Comparison of ENCODE assay signal across 20 cellular contexts in the genomic region with DNA sequence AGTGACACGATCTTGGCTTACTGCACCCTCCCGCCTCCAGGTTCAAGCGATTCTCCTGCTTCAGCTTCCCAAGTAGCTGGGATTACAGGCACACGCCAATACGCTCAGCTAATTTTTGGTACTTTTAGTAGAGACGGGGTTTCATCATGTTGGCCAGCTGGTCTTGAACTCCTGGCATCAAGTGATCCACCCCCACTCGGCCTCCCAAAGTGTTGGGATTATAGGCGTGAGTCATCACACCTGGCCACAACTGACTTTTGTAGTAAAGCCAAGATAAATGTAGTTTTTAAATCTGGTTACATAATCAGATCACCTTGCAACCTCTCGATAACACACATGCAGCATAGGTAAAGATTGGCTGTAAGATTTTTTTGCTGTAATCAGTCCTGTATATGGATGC.
DNase-seq lines count a peak whose midpoint lies in the region; FAIRE-seq and TF ChIP-seq lines count a peak whose summit lies in the region.
"Had no signal": no experiment of that assay in that cellular context is flagged by ENCODE, and none has a peak within 500 bp of the region (broad histone marks: within the 10 kb centered on the region; RNA-seq: fewer than 3 reads in every experiment).

No MANE protein-coding gene starts in this region.

- FAIRE-seq in bronchial epithelial cell (lab: Jason Lieb, UNC) = no peak
- FAIRE-seq: GM12892, H1 had no signal

- H3K36me3 ChIP-seq in bronchial epithelial cell (ENCODE audit: control insufficient read depth, insufficient read depth, low read length) (no peaks in the 10 kb centered on the region), stomach (no peaks in the 10 kb centered on the region)
- H3K36me3 ChIP-seq: BLaER1, HAP-1 had no signal

- no peaks in the 10 kb centered on the region for H3K9me3 ChIP-seq in stomach
- H3K9me3 ChIP-seq: BLaER1, HAP-1 had no signal

- H3K27ac ChIP-seq in stomach = no peak overlapping the region
- H3K27ac ChIP-seq: BLaER1 had no signal

- TF ChIP-seq CTCF in bronchial epithelial cell (IDR thresholded peaks at IDR 0.05; ENCODE audit: insufficient read depth, low read length, severe bottlenecking) = no peak
- no peak for TF ChIP-seq CTCF in stomach (IDR thresholded peaks at IDR 0.05)

- peaks cover 0 to 8% (median 0%) of the 10 kb centered on the region in 4 donors for H3K4me1 ChIP-seq in stomach
- H3K4me1 ChIP-seq: BLaER1, HAP-1 had no signal

- no peak for TF ChIP-seq EP300 in stomach (IDR thresholded peaks at IDR 0.05)

- H3K4me3 ChIP-seq in bronchial epithelial cell (ENCODE audit: low read depth, low read length) = no peak overlapping the region
- H3K4me3 ChIP-seq in stomach = no peak overlapping the region
- H3K4me3 ChIP-seq: BLaER1, HAP-1 had no signal

- peak; percentile 34 for DNase-seq in NCI-H82 (lab: John Stamatoyannopoulos, UW)
- DNase-seq in NCI-H82 treated with DMSO at 0.1 percent for 48 hours (lab: John Stamatoyannopoulos, UW; ENCODE audit: unreplicated experiment) = no peak
- peak; percentile 13 for DNase-seq in M059J (ENCODE audit: low read depth)
- peak; percentile 13 for DNase-seq in bronchial epithelial cell (ENCODE audit: low read depth)
- DNase-seq in stomach = peak; percentile 46
- no peak for DNase-seq in T1000 (lab: John Stamatoyannopoulos, UW)
- DNase-seq in NCI-H1417 treated with DMSO at 0.1 percent for 48 hours (lab: John Stamatoyannopoulos, UW) = no peak
- DNase-seq in NCI-H1694 treated with DMSO at 0.1 percent for 48 hours (lab: John Stamatoyannopoulos, UW) = no peak
- DNase-seq: 8988T; AML-193; CD8-positive, alpha-beta memory T cell; DMS 273 treated with DMSO at 0.1 percent for 48 hours; DMS79 treated with DMSO at 0.1 percent for 48 hours; EL; GDM1; HFFc6 had no signal

- WGBS in stomach, 5 donors = 57 to 69% (median 62%) methylated on average over 9 of the region's 9 CpGs

- no peak for TF ChIP-seq POLR2A in stomach (IDR thresholded peaks at IDR 0.05)

- H3K27me3 ChIP-seq in bronchial epithelial cell (ENCODE audit: control insufficient read depth, insufficient read depth, low read length) = no peaks in the 10 kb centered on the region
- H3K27me3 ChIP-seq in stomach = no peaks in the 10 kb centered on the region
- H3K27me3 ChIP-seq: BLaER1 had no signal

- intact Hi-C loops in stomach (cut with DNase I; ENCODE audit: low total_unique reads) = no loop called here

Comparison
In these comparisons a context has a peak if more than half of its experiments do, and no peak if none do; other contexts are left out.
1. DNase-seq: peak in NCI-H82 (single experiment), M059J (single experiment), bronchial epithelial cell (single experiment) and stomach (single experiment); none in NCI-H82 treated with DMSO at 0.1 percent for 48 hours (single experiment), T1000 (single experiment), NCI-H1417 treated with DMSO at 0.1 percent for 48 hours (single experiment) and NCI-H1694 treated with DMSO at 0.1 percent for 48 hours (single experiment).